In the genomic region with DNA sequence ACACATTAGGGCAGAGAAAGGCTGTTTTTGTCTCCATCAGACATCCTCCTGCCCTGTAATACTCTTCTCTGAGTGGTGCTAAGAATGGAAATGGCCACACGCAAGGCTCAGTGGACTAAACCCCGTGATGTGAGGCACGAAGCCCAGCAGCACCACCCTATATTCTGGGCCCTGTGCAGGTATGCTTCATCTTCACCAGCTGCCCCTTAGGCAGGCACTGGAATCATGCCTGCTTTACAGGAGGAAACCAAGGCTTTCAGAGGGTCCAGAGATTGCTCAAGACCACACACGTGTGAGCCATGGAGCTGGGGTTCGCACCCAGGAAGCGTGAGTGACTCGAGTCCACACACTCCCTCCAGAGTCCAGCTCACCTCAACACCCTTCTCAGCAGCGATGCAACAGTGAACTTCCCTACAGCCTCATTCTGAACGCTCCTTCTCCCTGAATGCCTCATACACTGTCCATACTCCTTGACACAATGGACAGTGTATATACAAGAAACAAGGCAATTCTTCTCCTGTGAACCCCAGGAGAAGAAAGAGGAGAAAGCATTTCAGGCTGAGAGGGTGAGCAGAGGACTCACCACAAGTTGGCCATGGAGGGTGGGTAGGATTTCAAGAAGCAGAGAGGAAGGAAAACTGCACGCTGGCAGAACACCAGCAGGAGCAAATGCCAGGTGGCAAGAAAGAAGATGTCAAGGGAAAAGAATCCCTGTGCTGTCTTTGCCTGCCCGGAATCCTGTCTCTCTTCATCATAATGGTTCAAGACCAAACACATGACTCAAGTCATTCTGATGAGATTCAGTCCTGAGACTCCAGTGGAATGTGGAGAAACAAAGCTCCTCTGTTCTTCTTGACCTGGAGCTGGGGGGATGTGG, we compare ENCODE assay signal across 13 cellular contexts. TPM values are rescaled to one million over a fixed set of nuclear protein-coding genes. Genes with fewer than 3 reads are reported as not detected.
DNase-seq lines count a peak whose midpoint lies in the region; ATAC-seq and TF ChIP-seq lines count a peak whose summit lies in the region.
"Had no signal": no experiment of that assay in that cellular context is flagged by ENCODE, and none has a peak within 500 bp of the region (broad histone marks: within the 10 kb centered on the region; RNA-seq: fewer than 3 reads in every experiment).

No MANE protein-coding gene starts in this region.

- peak overlapping the region; percentile 15; the same call in 1 of the 2 replicates for H3K27ac ChIP-seq in SJCRH30
- no peak overlapping the region for H3K27ac ChIP-seq in neuronal stem cell (replicated peaks; ENCODE audit: low read length)
- H3K27ac ChIP-seq: BLaER1 had no signal

- peak overlapping the region; percentile 52 for H3K4me3 Mint-ChIP-seq in Calu3 (ENCODE audit: low read depth, unreplicated experiment)
- no peak overlapping the region for H3K4me3 Mint-ChIP-seq in activated T-cell treated with anti-CD3 and anti-CD28 coated beads, Interleukin-2, amount 50 U/mL, for 24 hours
- H3K4me3 Mint-ChIP-seq: IgD-negative memory B cell had no signal

- intact Hi-C loops in Calu3 (cut with micrococcal nuclease; ENCODE audit: unreplicated experiment) = loop anchor here (5.0 kb wide), 1 partner anchor 130 kb away; a partner anchor contains a TSS

- DNase-seq in Calu3 (no peak), SJCRH30 (peak in 1 of 2 experiments; percentile 33), epithelial cell of proximal tubule (ENCODE audit: low read depth) (peak; percentile 68), neuronal stem cell (ENCODE audit: low spot score) (no peak), NCI-H2081 (lab: John Stamatoyannopoulos, UW) (no peak)
- no peak for DNase-seq in activated T-cell treated with anti-CD3 and anti-CD28 coated beads, Interleukin-2, amount 50 U/mL, for 24 hours
- DNase-seq: NCI-H2029 treated with DMSO at 0.1 percent for 48 hours, retina had no signal

- no peaks in the 10 kb centered on the region for H3K27me3 Mint-ChIP-seq in Calu3 (ENCODE audit: unreplicated experiment)
- no peaks in the 10 kb centered on the region for H3K27me3 Mint-ChIP-seq in activated T-cell treated with anti-CD3 and anti-CD28 coated beads, Interleukin-2, amount 50 U/mL, for 24 hours
- H3K27me3 Mint-ChIP-seq: IgD-negative memory B cell had no signal

- H3K4me3 ChIP-seq in SJCRH30 (no peak overlapping the region), epithelial cell of proximal tubule (ENCODE audit: low read depth, low read length) (no peak overlapping the region), neuronal stem cell (ENCODE audit: low read length in 2 of 2) (no peak overlapping the region)
- H3K4me3 ChIP-seq: BLaER1, lung had no signal

- ATAC-seq in GM19328 (IDR thresholded peaks at IDR 0.05; ENCODE audit: unreplicated experiment) (no peak), GM18861 (IDR thresholded peaks at IDR 0.05; ENCODE audit: unreplicated experiment) (no peak)

- H3K18ac ChIP-seq in neuronal stem cell (ENCODE audit: low read length) = peak overlapping the region; percentile 70

- H2BK120ac ChIP-seq in neuronal stem cell (ENCODE audit: low read depth, low read length) = no peak overlapping the region

- peaks cover 22% of the 10 kb centered on the region for H3K4me1 ChIP-seq in SJCRH30
- peaks cover 3 to 6% of the 10 kb centered on the region in 2 donors for H3K4me1 ChIP-seq in neuronal stem cell (ENCODE audit: control insufficient read depth in 2 of 2, insufficient read depth in 1 of 2, low read depth in 1 of 2, low read length in 2 of 2)

- no peak overlapping the region for H3K14ac ChIP-seq in neuronal stem cell (ENCODE audit: low read length)

- H3K9ac ChIP-seq in neuronal stem cell (ENCODE audit: low read depth, low read length, poor library complexity) = no peak overlapping the region
- H3K9ac ChIP-seq: BLaER1 had no signal

- TF ChIP-seq CTCF in Calu3 (IDR thresholded peaks at IDR 0.05; ENCODE audit: unreplicated experiment) = no peak
- no peak for TF ChIP-seq CTCF in epithelial cell of proximal tubule (conservative IDR thresholded peaks at IDR 0.05; ENCODE audit: low read depth, low read length)

- no peak overlapping the region for H2BK12ac ChIP-seq in neuronal stem cell (ENCODE audit: low read length)

- H3K27ac Mint-ChIP-seq in Calu3 (ENCODE audit: unreplicated experiment) = peak overlapping the region; percentile 95
- no peak overlapping the region for H3K27ac Mint-ChIP-seq in activated T-cell treated with anti-CD3 and anti-CD28 coated beads, Interleukin-2, amount 50 U/mL, for 24 hours
- H3K27ac Mint-ChIP-seq: IgD-negative memory B cell had no signal

- H3K9me3 Mint-ChIP-seq in Calu3 (ENCODE audit: low read depth, unreplicated experiment) = peaks cover 3% of the 10 kb centered on the region
- H3K9me3 Mint-ChIP-seq in activated T-cell treated with anti-CD3 and anti-CD28 coated beads, Interleukin-2, amount 50 U/mL, for 24 hours = peaks cover 3% of the 10 kb centered on the region
- H3K9me3 Mint-ChIP-seq: IgD-negative memory B cell had no signal

- no peak overlapping the region for H2BK15ac ChIP-seq in neuronal stem cell (ENCODE audit: low read length)

- no peak overlapping the region for H2AK5ac ChIP-seq in neuronal stem cell (ENCODE audit: low read depth, low read length)

- H3K4me1 Mint-ChIP-seq in Calu3 (ENCODE audit: low read depth, unreplicated experiment) = peaks cover 78% of the 10 kb centered on the region
- H3K4me1 Mint-ChIP-seq in activated T-cell treated with anti-CD3 and anti-CD28 coated beads, Interleukin-2, amount 50 U/mL, for 24 hours (ENCODE audit: low read depth) = peaks cover 2% of the 10 kb centered on the region

- peaks cover 48% of the 10 kb centered on the region for H3K36me3 Mint-ChIP-seq in Calu3 (ENCODE audit: insufficient read depth, unreplicated experiment)
- peaks cover 68% of the 10 kb centered on the region for H3K36me3 Mint-ChIP-seq in activated T-cell treated with anti-CD3 and anti-CD28 coated beads, Interleukin-2, amount 50 U/mL, for 24 hours (ENCODE audit: low read depth)

- no peak overlapping the region for H4K91ac ChIP-seq in neuronal stem cell (ENCODE audit: low read depth, low read length, poor library complexity)

- no peak overlapping the region for H2BK5ac ChIP-seq in neuronal stem cell (ENCODE audit: low read length)

- no peak overlapping the region for H4K8ac ChIP-seq in neuronal stem cell (ENCODE audit: low read depth, low read length)

- no peak overlapping the region for H3K23ac ChIP-seq in neuronal stem cell (ENCODE audit: low read depth, low read length, poor library complexity)

- no peak overlapping the region for H2AFZ ChIP-seq in neuronal stem cell (ENCODE audit: low read length)

- H3K9me3 ChIP-seq in SJCRH30 (replicated peaks) (no peaks in the 10 kb centered on the region), neuronal stem cell (replicated peaks in 1 of 2; ENCODE audit: control insufficient read depth in 2 of 2, insufficient read depth in 1 of 2, low read depth in 1 of 2, low read length in 2 of 2) (no peaks in the 10 kb centered on the region)
- H3K9me3 ChIP-seq: BLaER1 had no signal

- H3K4ac ChIP-seq in neuronal stem cell (ENCODE audit: low read length) = no peak overlapping the region

- no CpG with 5 or more reads among the region's 11 CpGs for WGBS in neuronal stem cell (ENCODE audit: extremely low coverage in 2 of 2, insufficient read length in 2 of 2, insufficient replicate concordance in 1 of 2), 2 donors

- H3K79me1 ChIP-seq in neuronal stem cell (ENCODE audit: low read depth, low read length) = no peaks in the 10 kb centered on the region

- no TSS peak for BruUV-seq in Calu3 (replicated peaks; lab: Mats Ljungman, UMichigan)

- CTCF ChIA-PET in Calu3 (lab: Charles Lee) = interaction anchor here (0.6 to 1.4 kb wide), 5 partner anchors 9 to 983 kb away, joined by 3 to 8 read pairs (median 3); a partner anchor contains a TSS

- H3K27me3 ChIP-seq in SJCRH30 (no peaks in the 10 kb centered on the region), neuronal stem cell (ENCODE audit: control insufficient read depth in 3 of 3, insufficient read depth in 3 of 3, low read depth in 1 of 3, low read length in 3 of 3) (no peaks in the 10 kb centered on the region)
- H3K27me3 ChIP-seq: BLaER1 had no signal

- H3K4me2 ChIP-seq in neuronal stem cell (ENCODE audit: insufficient read depth, low read length, poor library complexity, severe bottlenecking) = no peak overlapping the region
- H3K4me2 ChIP-seq: BLaER1 had no signal

- H3K36me3 ChIP-seq in SJCRH30 (peaks cover 7% of the 10 kb centered on the region), neuronal stem cell (replicated peaks in 1 of 2; ENCODE audit: control insufficient read depth in 2 of 2, insufficient read depth in 2 of 2, low read length in 2 of 2) (peaks cover 0 to 7% of the 10 kb centered on the region in 2 donors)

RNA-seq across cellular contexts. Expression of a gene that starts 39.1 kb away (rescaled TPM):
- 18.1 and 24.0 TPM in 2 replicates for total RNA-seq in Calu3 (2022)
- 13.2 and 14.8 TPM in 2 replicates for total RNA-seq in SJCRH30 (2014; rRNA removed; shearing (Covaris generic))
- 7.5 and 10.3 TPM in 2 replicates for total RNA-seq in epithelial cell of proximal tubule
- polyA plus RNA-seq in neuronal stem cell (2013, experiment 1 of 2) = 2.2 TPM
- polyA plus RNA-seq in neuronal stem cell (2013, experiment 2 of 2) = 2.2 TPM
